ENCODE assay signal across 31 cellular contexts in genomic region chr2:82825410-82826090, GRCh38.
"Had no signal": no experiment of that assay in that cellular context is flagged by ENCODE, and none has a peak within 500 bp of the region (broad histone marks: within the 10 kb centered on the region; RNA-seq: fewer than 3 reads in every experiment).

No MANE protein-coding gene starts in this region.

- DNase-seq: activated CD4-positive, alpha-beta memory T cell treated with anti-CD3 and anti-CD28 coated beads, Interleukin-2, amount 10 ng/mL, durations not matched to agents 7 days and 5 days; activated CD4-positive, alpha-beta T cell treated with anti-CD3 and anti-CD28 coated beads for 1 hour; activated CD4-positive, alpha-beta T cell treated with anti-CD3 and anti-CD28 coated beads for 36 hours; activated CD4-positive, alpha-beta T cell treated with anti-CD3 and anti-CD28 coated beads for 48 hours; activated CD4-positive, alpha-beta T cell treated with anti-CD3 and anti-CD28 coated beads, Interleukin-2, amount 10 ng/mL, durations not matched to agents 7 days and 5 days; activated CD4-positive, alpha-beta T cell treated with anti-CD3 and anti-CD28 coated beads, Interleukin-2, amount 50 U/mL, for 48 hours; activated CD4-positive, CD25-positive, alpha-beta regulatory T cell; activated CD8-positive, alpha-beta memory T cell treated with anti-CD3 and anti-CD28 coated beads for 24 hours; activated CD8-positive, alpha-beta memory T cell treated with anti-CD3 and anti-CD28 coated beads, Interleukin-2, amount 10 ng/mL, durations not matched to agents 7 days and 5 days; activated CD8-positive, alpha-beta memory T cell treated with anti-CD3 and anti-CD28 coated beads, Interleukin-2, amount 50 U/mL, for 48 hours; activated CD8-positive, alpha-beta T cell treated with anti-CD3 and anti-CD28 coated beads, Interleukin-2, amount 10 ng/mL, durations not matched to agents 7 days and 5 days; activated effector memory CD4-positive, alpha-beta T cell treated with Interleukin-2 at 50 U/mL for 16 hours; activated gamma-delta T cell; activated naive CD4-positive, alpha-beta T cell treated with anti-CD3 and anti-CD28 coated beads, Interleukin-2, amount 10 ng/mL, durations not matched to agents 7 days and 5 days; activated naive CD4-positive, alpha-beta T cell treated with Interleukin-2 at 50 U/mL for 16 hours; activated naive CD8-positive, alpha-beta T cell treated with anti-CD3 and anti-CD28 coated beads, Interleukin-2, amount 10 ng/mL, durations not matched to agents 7 days and 5 days; activated naive CD8-positive, alpha-beta T cell treated with anti-CD3 and anti-CD28 coated beads, Interleukin-2, amount 50 U/mL, for 24 hours; activated T-cell treated with anti-CD3 and anti-CD28 coated beads, Interleukin-2, amount 50 U/mL, for 24 hours; activated T-cell treated with anti-CD3 and anti-CD28 coated beads, Interleukin-2, amount 50 U/mL, for 48 hours; amygdala; anterior cingulate cortex; caudate nucleus; cerebellar nuclear complex; T-helper 2 cell; T-helper 9 cell; WERI-Rb-1 had no signal

- H3K9me3 ChIP-seq: ascending aorta had no signal

- H3K36me3 ChIP-seq: ascending aorta, cardiac muscle cell, WERI-Rb-1 had no signal

- ATAC-seq: activated CD4-positive, alpha-beta T cell treated with anti-CD3 and anti-CD28 coated beads for 36 hours; activated CD4-positive, CD25-positive, alpha-beta regulatory T cell treated with anti-CD3 and anti-CD28 coated beads, Interleukin-2, amount 50 U/mL, for 24 hours; activated CD8-positive, alpha-beta memory T cell treated with anti-CD3 and anti-CD28 coated beads, Interleukin-2, amount 10 ng/mL, durations not matched to agents 7 days and 5 days; activated CD8-positive, alpha-beta T cell treated with anti-CD3 and anti-CD28 coated beads, Interleukin-2, amount 10 ng/mL, durations not matched to agents 7 days and 5 days; activated naive CD8-positive, alpha-beta T cell treated with anti-CD3 and anti-CD28 coated beads, Interleukin-2, amount 50 U/mL, for 24 hours; WTC11 had no signal

- H3K4me1 ChIP-seq: ascending aorta had no signal

- H3K27me3 ChIP-seq: ascending aorta, cardiac muscle cell had no signal

- H3K27ac ChIP-seq: ascending aorta, cardiac muscle cell, WERI-Rb-1 had no signal

- H3K4me3 ChIP-seq: ascending aorta, cardiac muscle cell had no signal

- FAIRE-seq: bronchial epithelial cell had no signal
